ENCODE assay signal across 6 cellular contexts in the genomic region with DNA sequence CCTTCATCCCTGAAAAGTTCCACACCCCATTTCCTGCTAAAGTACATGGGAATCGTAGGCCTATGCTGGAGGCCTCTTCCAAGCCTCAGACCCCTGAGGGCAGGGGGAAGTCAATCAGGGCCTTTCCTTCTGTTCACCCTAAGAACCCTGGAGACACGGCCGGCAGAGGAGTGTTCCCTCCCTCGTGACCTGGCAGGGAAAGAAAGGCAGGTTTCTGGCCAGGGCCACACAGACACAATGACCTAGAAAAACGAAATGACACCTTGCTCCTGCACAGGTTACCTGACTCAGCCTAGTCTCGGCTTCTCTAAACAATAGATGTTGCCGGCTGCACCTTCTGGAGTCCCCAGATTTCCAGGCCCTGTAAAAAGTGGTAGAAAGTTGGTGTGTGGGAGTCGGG.
"Had no signal": no experiment of that assay in that cellular context is flagged by ENCODE, and none has a peak within 500 bp of the region (broad histone marks: within the 10 kb centered on the region; RNA-seq: fewer than 3 reads in every experiment).

No MANE protein-coding gene starts in this region.

- DNase-seq: H9, HCEC 1CT, KBM-7 had no signal

- H3K4me3 Mint-ChIP-seq: GM23338, H9, IgD-negative memory B cell had no signal

- H3K27ac Mint-ChIP-seq: GM23338, H9, IgD-negative memory B cell had no signal

- H3K9me3 Mint-ChIP-seq: GM23338, H9, IgD-negative memory B cell had no signal

- ATAC-seq: GM23338, HepG2 had no signal

- H3K4me1 Mint-ChIP-seq: GM23338 had no signal

- H3K36me3 Mint-ChIP-seq: IgD-negative memory B cell had no signal
